In genomic region chr16:68369697-68370096, GRCh38 we compare ENCODE assay signal across 8 cellular contexts. TPM values are rescaled to one million over a fixed set of nuclear protein-coding genes. Genes with fewer than 3 reads are reported as not detected.
DNase-seq lines count a peak whose midpoint lies in the region; ATAC-seq and TF ChIP-seq lines count a peak whose summit lies in the region.

No MANE protein-coding gene starts in this region.

- CTCF ChIA-PET in GM10248 (lab: Yijun Ruan, JAX): interaction anchor here (1.0 to 8.9 kb wide), 8 partner anchors 9 to 140 kb away, joined by 3 to 64 read pairs (median 10); partner anchors contain the start of gene SLC7A6

- H3K9me3 ChIP-seq in tibial nerve: no peaks in the 10 kb centered on the region

- H3K27ac Mint-ChIP-seq in central memory CD8-positive, alpha-beta T cell (ENCODE audit: low read depth): no peak overlapping the region

- no peak for TF ChIP-seq EP300 in tibial nerve (IDR thresholded peaks at IDR 0.05)

- H3K79me2 ChIP-seq in KMS-11 (ENCODE audit: insufficient read depth, low read depth): no peaks in the 10 kb centered on the region

- H3K36me3 Mint-ChIP-seq in central memory CD8-positive, alpha-beta T cell (ENCODE audit: insufficient read depth): no peaks in the 10 kb centered on the region

- no peaks in the 10 kb centered on the region for H4K20me1 ChIP-seq in KMS-11 (ENCODE audit: insufficient read depth)

- POLR2A ChIA-PET in GM10248 (lab: Yijun Ruan, JAX): interaction anchor here (0.6 kb wide), 1 partner anchor 738 kb away, joined by 4 read pairs; no protein-coding TSS in a partner anchor

- no peaks in the 10 kb centered on the region for H3K9me3 Mint-ChIP-seq in central memory CD8-positive, alpha-beta T cell

- TF ChIP-seq POLR2A in tibial nerve (IDR thresholded peaks at IDR 0.05): no peak

- H3K27me3 Mint-ChIP-seq in central memory CD8-positive, alpha-beta T cell: peaks cover 8% of the 10 kb centered on the region

- peak overlapping the region; percentile 94 for H3K27ac ChIP-seq in KMS-11
- H3K27ac ChIP-seq in tibial nerve: no peak overlapping the region

- H3K4me3 Mint-ChIP-seq in central memory CD8-positive, alpha-beta T cell: peak overlapping the region; percentile 60

- H3K4me2 ChIP-seq in KMS-11: peak overlapping the region; percentile 91

- peaks cover 77% of the 10 kb centered on the region for H3K4me1 ChIP-seq in KMS-11 (ENCODE audit: low read depth, poor library complexity, severe bottlenecking)
- H3K4me1 ChIP-seq in tibial nerve: peaks cover 0 to 10% (median 3%) of the 10 kb centered on the region in 4 donors

- WGBS in tibial nerve, 2 donors: 76 to 80% methylated on average over 8 of the region's 8 CpGs

- TF ChIP-seq CTCF in GM10248 (IDR thresholded peaks at IDR 0.05; ENCODE audit: control extremely low read depth, extremely low read depth, low read depth, missing control alignments): no peak
- no peak for TF ChIP-seq CTCF in KMS-11 (conservative IDR thresholded peaks at IDR 0.05; ENCODE audit: low read depth, low read length)
- TF ChIP-seq CTCF in tibial nerve (IDR thresholded peaks at IDR 0.05): no peak

- H2AFZ ChIP-seq in KMS-11 (ENCODE audit: low read depth): peak overlapping the region; percentile 3; the same call in 1 of the 2 replicates

- peak overlapping the region; percentile 67 for H3K9ac ChIP-seq in KMS-11

- ATAC-seq in GM19468 (IDR thresholded peaks at IDR 0.05; ENCODE audit: extremely low read depth, unreplicated experiment) (peak; percentile 57), HG02884 (IDR thresholded peaks at IDR 0.05; ENCODE audit: unreplicated experiment) (no peak)
- ATAC-seq in central memory CD8-positive, alpha-beta T cell (replicated peaks; ENCODE audit: extremely low read depth, poor library complexity, severe bottlenecking): peak; percentile 25

- H3K36me3 ChIP-seq in KMS-11 (ENCODE audit: insufficient read depth): no peaks in the 10 kb centered on the region
- no peaks in the 10 kb centered on the region for H3K36me3 ChIP-seq in tibial nerve

- no peaks in the 10 kb centered on the region for H3K27me3 ChIP-seq in KMS-11 (ENCODE audit: insufficient read depth, low read depth)
- peaks cover 0 to 26% of the 10 kb centered on the region in 2 donors for H3K27me3 ChIP-seq in tibial nerve

- peaks cover 59% of the 10 kb centered on the region for H3K4me1 Mint-ChIP-seq in central memory CD8-positive, alpha-beta T cell

- H3K4me3 ChIP-seq in KMS-11 (IDR thresholded peaks at IDR 0.05; ENCODE audit: insufficient read depth, low read depth, low read length) (no peak overlapping the region), tibial nerve (no peak overlapping the region)

- DNase-seq in GM10248 (ENCODE audit: extremely low spot score): peak; percentile 84
- no peak for DNase-seq in central memory CD8-positive, alpha-beta T cell (ENCODE audit: low spot score in 2 of 2)
- no peak for DNase-seq in effector CD4-positive, alpha-beta T cell
- DNase-seq in DMS 273 (lab: John Stamatoyannopoulos, UW; ENCODE audit: unreplicated experiment): no peak
- no peak for DNase-seq in tibial nerve (ENCODE audit: low spot score in 2 of 2)

RNA-seq across cellular contexts. Expression of gene PRMT7, which starts 58.9 kb away (rescaled TPM):
- 10 to 100 TPM; 74.1 to 91.5 (median 78.0) TPM for total RNA-seq in tibial nerve

RNA-seq across cellular contexts. Expression of gene SLC7A6OS, which starts 59.0 kb away (rescaled TPM):
- 10 to 100 TPM; 13.4 to 19.5 (median 14.2) TPM for total RNA-seq in tibial nerve
